Comparison of ENCODE assay signal across 14 cellular contexts in genomic region chr1:26690576-26691031, GRCh38. TPM values are rescaled to one million over a fixed set of nuclear protein-coding genes. Genes with fewer than 3 reads are reported as not detected.
DNase-seq lines count a peak whose midpoint lies in the region; ATAC-seq and TF ChIP-seq lines count a peak whose summit lies in the region.
"Had no signal": no experiment of that assay in that cellular context is flagged by ENCODE, and none has a peak within 500 bp of the region (broad histone marks: within the 10 kb centered on the region; RNA-seq: fewer than 3 reads in every experiment).

No MANE protein-coding gene starts in this region.

- no peaks in the 10 kb centered on the region for H3K27me3 ChIP-seq in BLaER1
- H3K27me3 ChIP-seq in GM23248 (replicated peaks; ENCODE audit: insufficient read depth): no peaks in the 10 kb centered on the region
- H3K27me3 ChIP-seq in trophoblast cell (ENCODE audit: insufficient read depth, low read length): no peaks in the 10 kb centered on the region

- H3K27ac Mint-ChIP-seq in mesothelial cell of epicardium: peak overlapping the region; percentile 74
- H3K27ac Mint-ChIP-seq: stimulated activated naive CD8-positive, alpha-beta T cell treated with anti-CD3 and anti-CD28 coated beads, Interleukin-15, Interleukin-2, amounts not matched to agents 100 ng/mL and 50 ng/mL, for 24 hours had no signal

- no peak overlapping the region for H3K23ac ChIP-seq in trophoblast cell (ENCODE audit: low read length)

- H3K79me1 ChIP-seq in trophoblast cell (ENCODE audit: low read length): peaks cover 30% of the 10 kb centered on the region

- H3K4ac ChIP-seq in trophoblast cell (ENCODE audit: low read depth, low read length): no peak overlapping the region

- no peaks in the 10 kb centered on the region for H3K79me2 ChIP-seq in GM23248 (ENCODE audit: insufficient read depth)
- peaks cover 12% of the 10 kb centered on the region for H3K79me2 ChIP-seq in trophoblast cell (ENCODE audit: control insufficient read depth, insufficient read depth, low read length, poor library complexity)

- H3K36me3 Mint-ChIP-seq in mesothelial cell of epicardium: no peaks in the 10 kb centered on the region

- H3K36me3 ChIP-seq in BLaER1: no peaks in the 10 kb centered on the region
- H3K36me3 ChIP-seq in GM23248 (ENCODE audit: low read depth): no peaks in the 10 kb centered on the region
- H3K36me3 ChIP-seq in trophoblast cell (ENCODE audit: control insufficient read depth in 1 of 2, insufficient read depth in 2 of 2, low read length in 2 of 2): no peaks in the 10 kb centered on the region

- H4K8ac ChIP-seq in trophoblast cell (ENCODE audit: low read depth, low read length): no peak overlapping the region

- in situ Hi-C loops in GM23248 (cut with MboI): loop anchor here (10.0 kb wide), 1 partner anchor 94 kb away; the partner anchor contains the start of gene PIGV

- H3K4me1 Mint-ChIP-seq in mesothelial cell of epicardium: peaks cover 49% of the 10 kb centered on the region

- H4K20me1 ChIP-seq in BLaER1: no peaks in the 10 kb centered on the region
- H4K20me1 ChIP-seq in GM23248 (ENCODE audit: insufficient read depth): no peaks in the 10 kb centered on the region

- ATAC-seq in GM19463 (IDR thresholded peaks at IDR 0.05; ENCODE audit: unreplicated experiment): no peak

- H3K27me3 Mint-ChIP-seq in mesothelial cell of epicardium (ENCODE audit: low read depth): no peaks in the 10 kb centered on the region
- H3K27me3 Mint-ChIP-seq: stimulated activated naive CD8-positive, alpha-beta T cell treated with anti-CD3 and anti-CD28 coated beads, Interleukin-15, Interleukin-2, amounts not matched to agents 100 ng/mL and 50 ng/mL, for 24 hours had no signal

- TF ChIP-seq CTCF in mesothelial cell of epicardium (IDR thresholded peaks at IDR 0.05; ENCODE audit: unreplicated experiment): no peak

- no peak overlapping the region for H2BK5ac ChIP-seq in trophoblast cell (ENCODE audit: low read depth, low read length, poor library complexity)

- H3K27ac ChIP-seq in BLaER1 (no peak overlapping the region), GM23248 (no peak overlapping the region), trophoblast cell (ENCODE audit: low read depth, low read length) (no peak overlapping the region)

- H3F3A ChIP-seq in GM23248 (ENCODE audit: insufficient read depth): peaks cover 34% of the 10 kb centered on the region

- peaks cover 39% of the 10 kb centered on the region for H3K4me1 ChIP-seq in BLaER1
- peaks cover 24% of the 10 kb centered on the region for H3K4me1 ChIP-seq in GM23248 (ENCODE audit: insufficient read depth)
- peaks cover 11% of the 10 kb centered on the region in 2 experiments for H3K4me1 ChIP-seq in trophoblast cell (ENCODE audit: control insufficient read depth in 1 of 2, insufficient read depth in 2 of 2, low read length in 2 of 2)

- H3K4me3 ChIP-seq in BLaER1 (no peak overlapping the region), GM23248 (no peak overlapping the region), trophoblast cell (ENCODE audit: low read depth, low read length) (no peak overlapping the region)

- H2AK5ac ChIP-seq in trophoblast cell (ENCODE audit: low read length): no peak overlapping the region

- H2BK12ac ChIP-seq in trophoblast cell (ENCODE audit: low read length): no peak overlapping the region

- H3K9me3 Mint-ChIP-seq in mesothelial cell of epicardium: no peaks in the 10 kb centered on the region
- H3K9me3 Mint-ChIP-seq: stimulated activated naive CD8-positive, alpha-beta T cell treated with anti-CD3 and anti-CD28 coated beads, Interleukin-15, Interleukin-2, amounts not matched to agents 100 ng/mL and 50 ng/mL, for 24 hours had no signal

- no peak overlapping the region for H3K4me3 Mint-ChIP-seq in mesothelial cell of epicardium
- H3K4me3 Mint-ChIP-seq: stimulated activated naive CD8-positive, alpha-beta T cell treated with anti-CD3 and anti-CD28 coated beads, Interleukin-15, Interleukin-2, amounts not matched to agents 100 ng/mL and 50 ng/mL, for 24 hours had no signal

- H2BK120ac ChIP-seq in trophoblast cell (ENCODE audit: insufficient read depth, low read length, poor library complexity): no peak overlapping the region

- DNase-seq in GM23248 (no peak), SW480 (ENCODE audit: low spot score) (peak; percentile 32), mesothelial cell of epicardium (ENCODE audit: low spot score in 2 of 2, unreplicated experiment in 2 of 2) (no peak), GF-D8 (lab: John Stamatoyannopoulos, UW) (no peak), trophoblast cell (no peak), SKM-1 (lab: John Stamatoyannopoulos, UW; ENCODE audit: unreplicated experiment) (no peak)
- DNase-seq: activated CD4-positive, alpha-beta T cell treated with anti-CD3 and anti-CD28 coated beads for 4 hours; erythroblast; NCI-H1417; NK-92 treated with Interleukin-12 subunit alpha and Interleukin-12 subunit beta, amount 100 ng/mL, for 24 hours; stimulated activated CD4-positive, alpha-beta T cell treated with anti-CD3 and anti-CD28 coated beads, Interleukin-4, amount 100 ng/mL, for 4 hours had no signal

- H3K9ac ChIP-seq in BLaER1: no peak overlapping the region
- H3K9ac ChIP-seq in GM23248: no peak overlapping the region
- H3K9ac ChIP-seq in trophoblast cell (ENCODE audit: low read length): no peak overlapping the region

- H3K9me3 ChIP-seq in BLaER1: no peaks in the 10 kb centered on the region
- no peaks in the 10 kb centered on the region for H3K9me3 ChIP-seq in GM23248 (ENCODE audit: low read depth)
- H3K9me3 ChIP-seq in trophoblast cell (ENCODE audit: insufficient read depth, low read depth, low read length): no peaks in the 10 kb centered on the region

- no peak overlapping the region for H4K12ac ChIP-seq in trophoblast cell (ENCODE audit: low read depth, low read length)

- 0 out of 2 replicates have a peak overlapping the region, but pooled peaks have one; percentile 12 for H3K4me2 ChIP-seq in BLaER1
- no peak overlapping the region for H3K4me2 ChIP-seq in GM23248 (ENCODE audit: unreplicated experiment)
- H3K4me2 ChIP-seq in trophoblast cell (ENCODE audit: low read length): no peak overlapping the region

- no peaks in the 10 kb centered on the region for H3K9me2 ChIP-seq in GM23248 (ENCODE audit: insufficient read depth)

- no peak overlapping the region for H4K91ac ChIP-seq in trophoblast cell (ENCODE audit: low read depth, low read length)

- no peak overlapping the region for H3K18ac ChIP-seq in trophoblast cell (ENCODE audit: low read length)

- H3K14ac ChIP-seq in trophoblast cell (ENCODE audit: low read length): no peak overlapping the region

- H2AFZ ChIP-seq in GM23248: peak overlapping the region; percentile 43
- H2AFZ ChIP-seq in trophoblast cell (ENCODE audit: insufficient read depth, low read length, poor library complexity): no peak overlapping the region

RNA-seq across cellular contexts. Expression of gene ARID1A, which starts 5.2 kb away (rescaled TPM):
- total RNA-seq in GM23248 (2014; rRNA removed; shearing (Covaris generic)): 11.6 and 13.4 TPM in 2 replicates
- 8.2 and 9.4 TPM in 2 replicates for polyA plus RNA-seq in GM23248 (2016; fragmentation: Nextera tagmentation; extraction: Ambion mirVana)
- 144 to 160 TPM (median 149 TPM) in 3 replicates for total RNA-seq in mesothelial cell of epicardium
- 84.0 and 87.9 TPM in 2 replicates for polyA plus RNA-seq in trophoblast cell (2013)

Comparison
In these comparisons a context has a peak if more than half of its experiments do, and no peak if none do; other contexts are left out.
1. RNA of gene ARID1A, which starts 5.2 kb away (total RNA-seq): 144 to 160 TPM in mesothelial cell of epicardium; 11.6 to 13.4 TPM in GM23248; every median in the first group is over 10 times any median in the second.